In genomic region chr9:108086624-108087023, GRCh38 we compare ENCODE assay signal across 2 cellular contexts.
A peak's percentile ranks its signal among the peaks of the same experiment; 100 is the strongest.
TF ChIP-seq lines count a peak whose summit lies in the region.

No MANE protein-coding gene starts in this region.

TF ChIP-seq in HepG2, 621 proteins besides CTCF, POLR2A, EP300 and RAD21 (continued from another document):
- TF ChIP-seq, protein P1, sequence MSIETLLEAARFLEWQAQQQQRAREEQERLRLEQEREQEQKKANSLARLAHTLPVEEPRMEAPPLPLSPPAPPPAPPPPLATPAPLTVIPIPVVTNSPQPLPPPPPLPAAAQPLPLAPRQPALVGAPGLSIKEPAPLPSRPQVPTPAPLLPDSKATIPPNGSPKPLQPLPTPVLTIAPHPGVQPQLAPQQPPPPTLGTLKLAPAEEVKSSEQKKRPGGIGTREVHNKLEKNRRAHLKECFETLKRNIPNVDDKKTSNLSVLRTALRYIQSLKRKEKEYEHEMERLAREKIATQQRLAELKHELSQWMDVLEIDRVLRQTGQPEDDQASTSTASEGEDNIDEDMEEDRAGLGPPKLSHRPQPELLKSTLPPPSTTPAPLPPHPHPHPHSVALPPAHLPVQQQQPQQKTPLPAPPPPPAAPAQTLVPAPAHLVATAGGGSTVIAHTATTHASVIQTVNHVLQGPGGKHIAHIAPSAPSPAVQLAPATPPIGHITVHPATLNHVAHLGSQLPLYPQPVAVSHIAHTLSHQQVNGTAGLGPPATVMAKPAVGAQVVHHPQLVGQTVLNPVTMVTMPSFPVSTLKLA (IDR thresholded peaks at IDR 0.05) = 0 out of 2 replicates have a peak, but pooled peaks have one; percentile 48

TF ChIP-seq in K562, 482 proteins besides CTCF, POLR2A, EP300 and RAD21 (continued from another document):
- TF ChIP-seq, protein P2, sequence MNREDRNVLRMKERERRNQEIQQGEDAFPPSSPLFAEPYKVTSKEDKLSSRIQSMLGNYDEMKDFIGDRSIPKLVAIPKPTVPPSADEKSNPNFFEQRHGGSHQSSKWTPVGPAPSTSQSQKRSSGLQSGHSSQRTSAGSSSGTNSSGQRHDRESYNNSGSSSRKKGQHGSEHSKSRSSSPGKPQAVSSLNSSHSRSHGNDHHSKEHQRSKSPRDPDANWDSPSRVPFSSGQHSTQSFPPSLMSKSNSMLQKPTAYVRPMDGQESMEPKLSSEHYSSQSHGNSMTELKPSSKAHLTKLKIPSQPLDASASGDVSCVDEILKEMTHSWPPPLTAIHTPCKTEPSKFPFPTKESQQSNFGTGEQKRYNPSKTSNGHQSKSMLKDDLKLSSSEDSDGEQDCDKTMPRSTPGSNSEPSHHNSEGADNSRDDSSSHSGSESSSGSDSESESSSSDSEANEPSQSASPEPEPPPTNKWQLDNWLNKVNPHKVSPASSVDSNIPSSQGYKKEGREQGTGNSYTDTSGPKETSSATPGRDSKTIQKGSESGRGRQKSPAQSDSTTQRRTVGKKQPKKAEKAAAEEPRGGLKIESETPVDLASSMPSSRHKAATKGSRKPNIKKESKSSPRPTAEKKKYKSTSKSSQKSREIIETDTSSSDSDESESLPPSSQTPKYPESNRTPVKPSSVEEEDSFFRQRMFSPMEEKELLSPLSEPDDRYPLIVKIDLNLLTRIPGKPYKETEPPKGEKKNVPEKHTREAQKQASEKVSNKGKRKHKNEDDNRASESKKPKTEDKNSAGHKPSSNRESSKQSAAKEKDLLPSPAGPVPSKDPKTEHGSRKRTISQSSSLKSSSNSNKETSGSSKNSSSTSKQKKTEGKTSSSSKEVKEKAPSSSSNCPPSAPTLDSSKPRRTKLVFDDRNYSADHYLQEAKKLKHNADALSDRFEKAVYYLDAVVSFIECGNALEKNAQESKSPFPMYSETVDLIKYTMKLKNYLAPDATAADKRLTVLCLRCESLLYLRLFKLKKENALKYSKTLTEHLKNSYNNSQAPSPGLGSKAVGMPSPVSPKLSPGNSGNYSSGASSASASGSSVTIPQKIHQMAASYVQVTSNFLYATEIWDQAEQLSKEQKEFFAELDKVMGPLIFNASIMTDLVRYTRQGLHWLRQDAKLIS (CRISPR knock-in tag; IDR thresholded peaks at IDR 0.05) = no peak
- TF ChIP-seq HMG20B (CRISPR knock-in tag; IDR thresholded peaks at IDR 0.05) (no peak), ZMIZ1 (IDR thresholded peaks at IDR 0.05; ENCODE audit: low read depth in 2 of 2, low read length in 2 of 2) (no peak), SRF (CRISPR knock-in tag; IDR thresholded peaks at IDR 0.05) (no peak), FOXA1 (IDR thresholded peaks at IDR 0.05; ENCODE audit: borderline replicate concordance) (no peak), NCOR1 (IDR thresholded peaks at IDR 0.05) (no peak), SMARCC2 (IDR thresholded peaks at IDR 0.05; ENCODE audit: low read depth) (no peak), RCOR1 (IDR thresholded peaks at IDR 0.05; ENCODE audit: borderline replicate concordance in 1 of 2, low read depth in 2 of 2, low read length in 2 of 2) (no peak), MBD2 (IDR thresholded peaks at IDR 0.05; ENCODE audit: borderline replicate concordance, low read depth) (no peak), MXI1 (IDR thresholded peaks at IDR 0.05; ENCODE audit: low read depth, low read length) (no peak), YY1 (IDR thresholded peaks at IDR 0.05; ENCODE audit: borderline replicate concordance in 1 of 3, control insufficient read depth in 1 of 3, extremely low read depth in 1 of 3, insufficient read depth in 3 of 3, insufficient read length in 1 of 3, insufficient replicate concordance in 2 of 3, low read depth in 1 of 3, low read length in 2 of 3) (no peak), HCFC1 (IDR thresholded peaks at IDR 0.05; ENCODE audit: low read depth, low read length) (no peak), ZBTB11 (CRISPR knock-in tag; IDR thresholded peaks at IDR 0.05) (no peak), ZNF311 (CRISPR knock-in tag; IDR thresholded peaks at IDR 0.05) (no peak), SMARCB1 (IDR thresholded peaks at IDR 0.05; ENCODE audit: insufficient read length, low read depth) (no peak)
- TF ChIP-seq, protein P3, sequence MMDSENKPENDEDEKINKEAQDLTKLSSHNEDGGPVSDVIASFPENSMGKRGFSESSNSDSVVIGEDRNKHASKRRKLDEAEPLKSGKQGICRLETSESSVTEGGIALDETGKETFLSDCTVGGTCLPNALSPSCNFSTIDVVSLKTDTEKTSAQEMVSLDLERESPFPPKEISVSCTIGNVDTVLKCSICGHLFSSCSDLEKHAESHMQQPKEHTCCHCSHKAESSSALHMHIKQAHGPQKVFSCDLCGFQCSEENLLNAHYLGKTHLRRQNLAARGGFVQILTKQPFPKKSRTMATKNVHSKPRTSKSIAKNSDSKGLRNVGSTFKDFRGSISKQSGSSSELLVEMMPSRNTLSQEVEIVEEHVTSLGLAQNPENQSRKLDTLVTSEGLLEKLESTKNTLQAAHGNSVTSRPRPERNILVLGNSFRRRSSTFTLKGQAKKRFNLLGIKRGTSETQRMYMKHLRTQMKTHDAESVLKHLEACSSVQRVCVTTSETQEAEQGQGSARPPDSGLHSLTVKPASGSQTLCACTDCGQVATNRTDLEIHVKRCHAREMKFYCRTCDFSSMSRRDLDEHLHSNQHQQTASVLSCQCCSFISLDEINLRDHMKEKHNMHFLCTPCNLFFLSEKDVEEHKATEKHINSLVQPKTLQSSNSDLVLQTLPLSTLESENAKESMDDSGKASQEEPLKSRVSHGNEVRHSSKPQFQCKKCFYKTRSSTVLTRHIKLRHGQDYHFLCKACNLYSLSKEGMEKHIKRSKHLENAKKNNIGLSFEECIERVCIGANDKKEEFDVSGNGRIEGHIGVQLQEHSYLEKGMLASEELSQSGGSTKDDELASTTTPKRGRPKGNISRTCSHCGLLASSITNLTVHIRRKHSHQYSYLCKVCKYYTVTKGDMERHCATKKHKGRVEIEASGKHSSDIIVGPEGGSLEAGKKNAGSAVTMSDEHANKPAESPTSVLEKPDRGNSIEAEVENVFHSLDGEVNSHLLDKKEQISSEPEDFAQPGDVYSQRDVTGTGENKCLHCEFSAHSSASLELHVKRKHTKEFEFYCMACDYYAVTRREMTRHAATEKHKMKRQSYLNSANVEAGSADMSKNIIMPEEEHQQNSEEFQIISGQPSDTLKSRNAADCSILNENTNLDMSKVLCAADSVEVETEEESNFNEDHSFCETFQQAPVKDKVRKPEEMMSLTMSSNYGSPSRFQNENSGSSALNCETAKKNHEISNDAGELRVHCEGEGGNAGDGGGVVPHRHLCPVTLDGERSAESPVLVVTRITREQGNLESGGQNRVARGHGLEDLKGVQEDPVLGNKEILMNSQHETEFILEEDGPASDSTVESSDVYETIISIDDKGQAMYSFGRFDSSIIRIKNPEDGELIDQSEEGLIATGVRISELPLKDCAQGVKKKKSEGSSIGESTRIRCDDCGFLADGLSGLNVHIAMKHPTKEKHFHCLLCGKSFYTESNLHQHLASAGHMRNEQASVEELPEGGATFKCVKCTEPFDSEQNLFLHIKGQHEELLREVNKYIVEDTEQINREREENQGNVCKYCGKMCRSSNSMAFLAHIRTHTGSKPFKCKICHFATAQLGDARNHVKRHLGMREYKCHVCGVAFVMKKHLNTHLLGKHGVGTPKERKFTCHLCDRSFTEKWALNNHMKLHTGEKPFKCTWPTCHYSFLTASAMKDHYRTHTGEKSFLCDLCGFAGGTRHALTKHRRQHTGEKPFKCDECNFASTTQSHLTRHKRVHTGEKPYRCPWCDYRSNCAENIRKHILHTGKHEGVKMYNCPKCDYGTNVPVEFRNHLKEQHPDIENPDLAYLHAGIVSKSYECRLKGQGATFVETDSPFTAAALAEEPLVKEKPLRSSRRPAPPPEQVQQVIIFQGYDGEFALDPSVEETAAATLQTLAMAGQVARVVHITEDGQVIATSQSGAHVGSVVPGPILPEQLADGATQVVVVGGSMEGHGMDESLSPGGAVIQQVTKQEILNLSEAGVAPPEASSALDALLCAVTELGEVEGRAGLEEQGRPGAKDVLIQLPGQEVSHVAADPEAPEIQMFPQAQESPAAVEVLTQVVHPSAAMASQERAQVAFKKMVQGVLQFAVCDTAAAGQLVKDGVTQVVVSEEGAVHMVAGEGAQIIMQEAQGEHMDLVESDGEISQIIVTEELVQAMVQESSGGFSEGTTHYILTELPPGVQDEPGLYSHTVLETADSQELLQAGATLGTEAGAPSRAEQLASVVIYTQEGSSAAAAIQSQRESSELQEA (IDR thresholded peaks at IDR 0.05; ENCODE audit: low read depth) = no peak
TF ChIP-seq in K562: peak in this region for 0.
